Comparison of ENCODE assay signal across 21 cellular contexts in genomic region chr12:76921072-76921471, GRCh38. TPM values are rescaled to one million over a fixed set of nuclear protein-coding genes. Genes with fewer than 3 reads are reported as not detected.
DNase-seq lines count a peak whose midpoint lies in the region; ATAC-seq and TF ChIP-seq lines count a peak whose summit lies in the region.
"Had no signal": no experiment of that assay in that cellular context is flagged by ENCODE, and none has a peak within 500 bp of the region (broad histone marks: within the 10 kb centered on the region; RNA-seq: fewer than 3 reads in every experiment).

No MANE protein-coding gene starts in this region.

- H3K4me3 Mint-ChIP-seq in H9, result no peak overlapping the region
- no peak overlapping the region for H3K4me3 Mint-ChIP-seq in activated CD8-positive, alpha-beta memory T cell treated with anti-CD3 and anti-CD28 coated beads, Interleukin-2, amount 10 ng/mL, durations not matched to agents 7 days and 5 days
- H3K4me3 Mint-ChIP-seq: CD4-positive, CD25-positive, alpha-beta regulatory T cell had no signal

- H3F3A ChIP-seq in Loucy (ENCODE audit: low read depth), result no peaks in the 10 kb centered on the region

- H4K5ac ChIP-seq in H9 (ENCODE audit: insufficient read length, low read depth, low read length), result no peak overlapping the region

- no peaks in the 10 kb centered on the region for H3K27me3 Mint-ChIP-seq in H9 (ENCODE audit: low read depth)
- peaks cover 23% of the 10 kb centered on the region for H3K27me3 Mint-ChIP-seq in activated CD8-positive, alpha-beta memory T cell treated with anti-CD3 and anti-CD28 coated beads, Interleukin-2, amount 10 ng/mL, durations not matched to agents 7 days and 5 days

- H3K4ac ChIP-seq in H9 (ENCODE audit: low read depth, low read length), result no peak overlapping the region

- no peak overlapping the region for H3K9ac ChIP-seq in H9 (ENCODE audit: extremely low read depth, insufficient read length, low read length)
- H3K9ac ChIP-seq in Loucy (ENCODE audit: low read depth, low read length, poor library complexity, severe bottlenecking), result no peak overlapping the region
- H3K9ac ChIP-seq: BLaER1 had no signal

- H3K4me1 ChIP-seq in H9 (ENCODE audit: insufficient read depth, low read length) (peaks cover 16% of the 10 kb centered on the region), Loucy (ENCODE audit: insufficient read depth, low read length, poor library complexity, severe bottlenecking) (peaks cover 21% of the 10 kb centered on the region), thoracic aorta (ENCODE audit: control insufficient read depth in 1 of 2, low read depth in 2 of 2) (peaks cover 18 to 52% of the 10 kb centered on the region in 2 donors)

- H2BK12ac ChIP-seq in H9 (ENCODE audit: insufficient read length, low read depth, low read length), result no peak overlapping the region

- TF ChIP-seq CTCF in H9 (conservative IDR thresholded peaks at IDR 0.05), result no peak
- no peak for TF ChIP-seq CTCF in Loucy (conservative IDR thresholded peaks at IDR 0.05; ENCODE audit: low read length)
- no peak for TF ChIP-seq CTCF in thoracic aorta (IDR thresholded peaks at IDR 0.05)

- H3K36me3 ChIP-seq in Loucy (ENCODE audit: insufficient read depth, low read length), result no peaks in the 10 kb centered on the region
- no peaks in the 10 kb centered on the region for H3K36me3 ChIP-seq in thoracic aorta
- H3K36me3 ChIP-seq: BLaER1, MG63, SJSA1 had no signal

- ATAC-seq in thoracic aorta (ENCODE audit: insufficient number of reproducible peaks, low FRiP score, low read depth), result no peak
- no peak for ATAC-seq in HG02610 (IDR thresholded peaks at IDR 0.05; ENCODE audit: unreplicated experiment)
- no peak for ATAC-seq in activated CD8-positive, alpha-beta memory T cell treated with anti-CD3 and anti-CD28 coated beads, Interleukin-2, amount 10 ng/mL, durations not matched to agents 7 days and 5 days

- H3T11ph ChIP-seq in H9 (ENCODE audit: low read length), result no peak overlapping the region

- H3K79me2 ChIP-seq in H9 (ENCODE audit: insufficient read depth, low read length) (no peaks in the 10 kb centered on the region), Loucy (ENCODE audit: insufficient read depth, low read length) (no peaks in the 10 kb centered on the region)

- no peaks in the 10 kb centered on the region for H3K79me1 ChIP-seq in H9 (ENCODE audit: insufficient read depth, low read depth, low read length, poor library complexity, severe bottlenecking)

- H4K91ac ChIP-seq in H9 (ENCODE audit: insufficient read length, low read depth, low read length), result no peak overlapping the region

- H2BK15ac ChIP-seq in H9 (ENCODE audit: low read depth, low read length), result no peak overlapping the region

- H3K4me3 ChIP-seq in Loucy (ENCODE audit: low read length, poor library complexity, severe bottlenecking), result no peak overlapping the region
- H3K4me3 ChIP-seq in thoracic aorta, result no peak overlapping the region
- H3K4me3 ChIP-seq: BLaER1, MG63, SJSA1 had no signal

- no peak for DNase-seq in H9
- DNase-seq in myocyte (ENCODE audit: low read depth), result peak; percentile 77
- no peak for DNase-seq in thoracic aorta (ENCODE audit: low spot score)
- no peak for DNase-seq in nucleus accumbens (lab: John Stamatoyannopoulos, UW)
- no peak for DNase-seq in activated CD8-positive, alpha-beta memory T cell treated with anti-CD3 and anti-CD28 coated beads, Interleukin-2, amount 10 ng/mL, durations not matched to agents 7 days and 5 days
- DNase-seq: CD4-positive, CD25-positive, alpha-beta regulatory T cell; DMS153; DND-41; H7; MG63; NCI-H2029; NCI-H446 treated with DMSO at 0.1 percent for 48 hours; NCI-H526; NCI-H82; Right ventricle myocardium superior; RPMI8226 had no signal

- H4K20me1 ChIP-seq in H9 (ENCODE audit: control insufficient read depth, insufficient read depth, insufficient read length) (no peaks in the 10 kb centered on the region), Loucy (ENCODE audit: insufficient read depth, low read length, poor library complexity, severe bottlenecking) (no peaks in the 10 kb centered on the region)
- H4K20me1 ChIP-seq: BLaER1 had no signal

- no peaks in the 10 kb centered on the region for H3K9me3 ChIP-seq in H9 (ENCODE audit: control insufficient read depth, low read depth, low read length)
- H3K9me3 ChIP-seq in Loucy (ENCODE audit: insufficient read depth, low read depth, low read length), result no peaks in the 10 kb centered on the region
- H3K9me3 ChIP-seq in thoracic aorta, result no peaks in the 10 kb centered on the region
- H3K9me3 ChIP-seq: BLaER1, MG63, SJSA1 had no signal

- no peak overlapping the region for H4K8ac ChIP-seq in H9 (replicated peaks; ENCODE audit: insufficient read length, low read depth, low read length)

- no peak overlapping the region for H3K23ac ChIP-seq in H9 (ENCODE audit: insufficient read length, low read depth, low read length)

- no peaks in the 10 kb centered on the region for H3K9me3 Mint-ChIP-seq in H9
- no peaks in the 10 kb centered on the region for H3K9me3 Mint-ChIP-seq in activated CD8-positive, alpha-beta memory T cell treated with anti-CD3 and anti-CD28 coated beads, Interleukin-2, amount 10 ng/mL, durations not matched to agents 7 days and 5 days (ENCODE audit: low read depth)

- H3K27me3 ChIP-seq in H9 (ENCODE audit: insufficient read depth, low read length), result no peaks in the 10 kb centered on the region
- H3K27me3 ChIP-seq in Loucy (ENCODE audit: insufficient read depth, low read length, poor library complexity, severe bottlenecking), result no peaks in the 10 kb centered on the region
- H3K27me3 ChIP-seq in thoracic aorta (replicated peaks; ENCODE audit: insufficient read depth), result no peaks in the 10 kb centered on the region
- H3K27me3 ChIP-seq: BLaER1, MG63 had no signal

- no peaks in the 10 kb centered on the region for H3K36me3 Mint-ChIP-seq in H9 (ENCODE audit: insufficient read depth in 1 of 3, low read depth in 3 of 3)
- no peaks in the 10 kb centered on the region for H3K36me3 Mint-ChIP-seq in activated CD8-positive, alpha-beta memory T cell treated with anti-CD3 and anti-CD28 coated beads, Interleukin-2, amount 10 ng/mL, durations not matched to agents 7 days and 5 days
- H3K36me3 Mint-ChIP-seq: CD4-positive, CD25-positive, alpha-beta regulatory T cell had no signal

- no peak overlapping the region for H2BK20ac ChIP-seq in H9 (ENCODE audit: low read depth, low read length, poor library complexity, severe bottlenecking)

- H3K14ac ChIP-seq in H9 (ENCODE audit: insufficient read depth, low read length), result no peak overlapping the region

- H3K27ac ChIP-seq in H9 (ENCODE audit: insufficient read length, low read depth, low read length), result peak overlapping the region; percentile 6
- peak overlapping the region; percentile 79 to 81 for H3K27ac ChIP-seq in thoracic aorta
- H3K27ac ChIP-seq: BLaER1, HL-60, SJSA1 had no signal

- no CpG with 5 or more reads among the region's 3 CpGs for WGBS in H9 (ENCODE audit: extremely low coverage, insufficient read length, low lambda C conversion rate)

- H2BK120ac ChIP-seq in H9 (ENCODE audit: low read depth, low read length, poor library complexity, severe bottlenecking), result no peak overlapping the region

- peaks cover 26 to 28% of the 10 kb centered on the region in 2 experiments for H3K4me1 Mint-ChIP-seq in H9
- H3K4me1 Mint-ChIP-seq in activated CD8-positive, alpha-beta memory T cell treated with anti-CD3 and anti-CD28 coated beads, Interleukin-2, amount 10 ng/mL, durations not matched to agents 7 days and 5 days, result peaks cover 7% of the 10 kb centered on the region
- H3K4me1 Mint-ChIP-seq: CD4-positive, CD25-positive, alpha-beta regulatory T cell had no signal

- H2AFZ ChIP-seq in H9 (ENCODE audit: low read length), result peak overlapping the region; percentile 78
- peak overlapping the region; percentile 84; the same call in 1 of the 2 replicates for H2AFZ ChIP-seq in Loucy (ENCODE audit: low read length)

- H3K9me2 ChIP-seq in Loucy (replicated peaks; ENCODE audit: low read depth, low read length), result no peaks in the 10 kb centered on the region

- CTCF ChIA-PET in activated CD8-positive, alpha-beta memory T cell treated with anti-CD3 and anti-CD28 coated beads, Interleukin-2, amount 10 ng/mL, durations not matched to agents 7 days and 5 days (lab: Charles Lee), result no interaction called here

- H3K4me2 ChIP-seq in H9 (ENCODE audit: insufficient read depth, insufficient read length, low read length) (no peak overlapping the region), Loucy (ENCODE audit: low read depth, low read length, poor library complexity, severe bottlenecking) (peak overlapping the region; percentile 55)

- no peak overlapping the region for H3K56ac ChIP-seq in H9 (ENCODE audit: insufficient read length, low read depth, low read length)

- H3K23me2 ChIP-seq in H9 (ENCODE audit: insufficient read length, low read depth, low read length, poor library complexity, severe bottlenecking), result peaks cover 2% of the 10 kb centered on the region

- no peak overlapping the region for H3K18ac ChIP-seq in H9 (ENCODE audit: insufficient read length, low read depth, low read length)

- peak overlapping the region in 1 of 3 experiments; percentile 66; a peak in 1 of 7 replicates for H3K27ac Mint-ChIP-seq in H9
- H3K27ac Mint-ChIP-seq in activated CD8-positive, alpha-beta memory T cell treated with anti-CD3 and anti-CD28 coated beads, Interleukin-2, amount 10 ng/mL, durations not matched to agents 7 days and 5 days, result no peak overlapping the region
- H3K27ac Mint-ChIP-seq: CD4-positive, CD25-positive, alpha-beta regulatory T cell had no signal

- no peak overlapping the region for H2AK5ac ChIP-seq in H9 (ENCODE audit: insufficient read length, low read length)

- H2BK5ac ChIP-seq in H9 (ENCODE audit: insufficient read length, low read length), result no peak overlapping the region

RNA-seq across cellular contexts. Expression of gene CSRP2, which starts 42.3 kb away (rescaled TPM):
- total RNA-seq in H9 (2021) (156 and 158 TPM in 2 replicates), myocyte (40.2 and 76.0 TPM in 2 replicates), thoracic aorta (10 to 100 TPM; 75.0 to 93.5 TPM)
- 161 TPM for polyA plus RNA-seq in myocyte (2012)
- 1 to 10 TPM in 1 of 2 experiments, not detected in 1; 1.2 TPM for total RNA-seq in activated CD8-positive, alpha-beta memory T cell treated with anti-CD3 and anti-CD28 coated beads, Interleukin-2, amount 10 ng/mL, durations not matched to agents 7 days and 5 days
- total RNA-seq: CD4-positive, CD25-positive, alpha-beta regulatory T cell had no signal

Comparison
In these comparisons a context has a peak if more than half of its experiments do, and no peak if none do; other contexts are left out.
1. RNA of gene CSRP2, which starts 42.3 kb away (total RNA-seq): 156 to 158 TPM in H9, 75.0 to 93.5 TPM in thoracic aorta and 40.2 to 76.0 TPM in myocyte; 1.2 TPM in activated CD8-positive, alpha-beta memory T cell treated with anti-CD3 and anti-CD28 coated beads, Interleukin-2, amount 10 ng/mL, durations not matched to agents 7 days and 5 days; every median in the first group is over 10 times any median in the second.